Comparison of ENCODE assay signal across 2 cellular contexts in genomic region chr4:2436301-2436700, GRCh38.
A peak's percentile ranks its signal among the peaks of the same experiment; 100 is the strongest.
TF ChIP-seq lines count a peak whose summit lies in the region.

No MANE protein-coding gene starts in this region.

TF ChIP-seq in K562, 482 proteins besides CTCF, POLR2A, EP300 and RAD21:
- TF ChIP-seq C11orf30 (IDR thresholded peaks at IDR 0.05; ENCODE audit: low read depth) (no peak), ZNF253 (CRISPR knock-in tag; conservative IDR thresholded peaks at IDR 0.05) (no peak), SRF (CRISPR knock-in tag; IDR thresholded peaks at IDR 0.05) (no peak), SMAD4 (CRISPR knock-in tag; conservative IDR thresholded peaks at IDR 0.05) (no peak), BRF1 (IDR thresholded peaks at IDR 0.05; ENCODE audit: borderline replicate concordance, extremely low read depth, insufficient read length) (no peak), SOX6 (IDR thresholded peaks at IDR 0.05) (no peak), NCOA1 (IDR thresholded peaks at IDR 0.05; ENCODE audit: low read depth) (no peak), HMGN3 (IDR thresholded peaks at IDR 0.05; ENCODE audit: borderline replicate concordance, extremely low read depth, insufficient read length, low read depth, low read length) (no peak), TAF7 (tag; IDR thresholded peaks at IDR 0.05) (no peak), CHCHD3 (CRISPR knock-in tag; IDR thresholded peaks at IDR 0.05) (no peak), ZBTB49 (CRISPR knock-in tag; IDR thresholded peaks at IDR 0.05; ENCODE audit: borderline replicate concordance) (no peak), ZFPM2 (CRISPR knock-in tag; IDR thresholded peaks at IDR 0.05) (no peak), TEAD4 (IDR thresholded peaks at IDR 0.05; ENCODE audit: low read length) (no peak), TEAD4 (CRISPR knock-in tag; IDR thresholded peaks at IDR 0.05; ENCODE audit: borderline replicate concordance) (no peak), GTF2A2 (tag; IDR thresholded peaks at IDR 0.05) (no peak), NELFE (IDR thresholded peaks at IDR 0.05; ENCODE audit: insufficient read depth, insufficient read length) (no peak), E2F1 (CRISPR knock-in tag; IDR thresholded peaks at IDR 0.05) (no peak), ZNF785 (CRISPR knock-in tag; IDR thresholded peaks at IDR 0.05) (no peak), ZNF41 (CRISPR knock-in tag; conservative IDR thresholded peaks at IDR 0.05) (no peak), ZNF445 (CRISPR knock-in tag; IDR thresholded peaks at IDR 0.05; ENCODE audit: low read depth) (no peak)

TF ChIP-seq in HepG2, 621 proteins besides CTCF, POLR2A, EP300 and RAD21:
- TF ChIP-seq STAG1 (CRISPR knock-in tag; IDR thresholded peaks at IDR 0.05) (peak; percentile 40; the same call in 1 of the 2 replicates), TGIF2 (CRISPR knock-in tag; IDR thresholded peaks at IDR 0.05) (no peak)
